Comparison of ENCODE assay signal across 1 cellular context in the genomic region with DNA sequence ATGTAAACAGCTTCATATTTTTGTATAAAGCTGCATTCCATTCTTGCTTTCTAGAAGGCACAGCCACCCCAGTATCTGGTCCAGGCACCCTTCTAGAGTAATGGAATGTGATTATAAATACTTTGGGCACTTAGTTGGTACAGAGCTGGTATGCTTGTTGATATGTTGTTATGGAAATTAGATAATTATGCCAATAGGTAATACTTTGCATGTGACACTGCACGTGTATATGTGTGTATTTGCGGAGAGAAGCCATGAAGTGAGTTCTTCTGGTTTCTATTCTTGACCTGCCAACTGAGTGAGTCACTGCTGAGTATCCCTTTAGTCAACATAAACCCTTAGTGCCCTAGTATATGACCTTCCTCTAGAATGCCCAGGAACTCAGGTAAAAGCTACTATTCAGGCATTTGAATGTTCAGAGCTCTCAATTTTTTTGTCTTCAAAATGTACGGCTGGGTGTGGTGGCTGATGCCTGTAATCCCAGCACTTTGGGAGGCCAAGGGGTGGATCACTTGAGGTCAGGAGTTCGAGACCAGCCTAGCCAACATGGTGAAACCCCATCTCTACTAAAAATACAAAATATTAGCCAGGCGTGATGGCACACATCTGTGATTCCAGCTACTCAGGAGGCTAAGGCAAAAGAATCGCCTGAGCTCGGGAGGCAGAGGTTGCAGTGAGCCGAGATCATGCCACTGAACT.
TF ChIP-seq lines count a peak whose summit lies in the region.

No MANE protein-coding gene starts in this region.

TF ChIP-seq in HepG2, 621 proteins besides CTCF, POLR2A, EP300 and RAD21 (continued from another document and continues in another):
- TF ChIP-seq, protein P1, sequence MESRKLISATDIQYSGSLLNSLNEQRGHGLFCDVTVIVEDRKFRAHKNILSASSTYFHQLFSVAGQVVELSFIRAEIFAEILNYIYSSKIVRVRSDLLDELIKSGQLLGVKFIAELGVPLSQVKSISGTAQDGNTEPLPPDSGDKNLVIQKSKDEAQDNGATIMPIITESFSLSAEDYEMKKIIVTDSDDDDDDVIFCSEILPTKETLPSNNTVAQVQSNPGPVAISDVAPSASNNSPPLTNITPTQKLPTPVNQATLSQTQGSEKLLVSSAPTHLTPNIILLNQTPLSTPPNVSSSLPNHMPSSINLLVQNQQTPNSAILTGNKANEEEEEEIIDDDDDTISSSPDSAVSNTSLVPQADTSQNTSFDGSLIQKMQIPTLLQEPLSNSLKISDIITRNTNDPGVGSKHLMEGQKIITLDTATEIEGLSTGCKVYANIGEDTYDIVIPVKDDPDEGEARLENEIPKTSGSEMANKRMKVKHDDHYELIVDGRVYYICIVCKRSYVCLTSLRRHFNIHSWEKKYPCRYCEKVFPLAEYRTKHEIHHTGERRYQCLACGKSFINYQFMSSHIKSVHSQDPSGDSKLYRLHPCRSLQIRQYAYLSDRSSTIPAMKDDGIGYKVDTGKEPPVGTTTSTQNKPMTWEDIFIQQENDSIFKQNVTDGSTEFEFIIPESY (CRISPR knock-in tag; IDR thresholded peaks at IDR 0.05): no peak
- TF ChIP-seq ISX (CRISPR knock-in tag; conservative IDR thresholded peaks at IDR 0.05) (no peak), KLF15 (CRISPR knock-in tag; IDR thresholded peaks at IDR 0.05; ENCODE audit: borderline replicate concordance) (no peak), ZSCAN12 (CRISPR knock-in tag; IDR thresholded peaks at IDR 0.05) (no peak), ARNT2 (CRISPR knock-in tag; IDR thresholded peaks at IDR 0.05; ENCODE audit: low read depth) (no peak), NCOA5 (CRISPR knock-in tag; IDR thresholded peaks at IDR 0.05) (no peak), HNRNPK (IDR thresholded peaks at IDR 0.05; ENCODE audit: low read depth, low read length, poor library complexity, severe bottlenecking) (no peak), PHF20 (CRISPR knock-in tag; IDR thresholded peaks at IDR 0.05) (no peak), ERF (CRISPR knock-in tag; IDR thresholded peaks at IDR 0.05) (peak; percentile 24; the same call in 1 of the 2 replicates), ZNF292 (CRISPR knock-in tag; IDR thresholded peaks at IDR 0.05; ENCODE audit: borderline replicate concordance, low read depth) (no peak), BCL6 (CRISPR knock-in tag; IDR thresholded peaks at IDR 0.05) (peak; percentile 40; the same call in 1 of the 2 replicates), GATA4 (IDR thresholded peaks at IDR 0.05; ENCODE audit: borderline replicate concordance, low read depth) (no peak), POLR2AphosphoS2 (IDR thresholded peaks at IDR 0.05; ENCODE audit: low read depth, low read length) (no peak), HOXA5 (CRISPR knock-in tag; IDR thresholded peaks at IDR 0.05) (no peak), CREM (IDR thresholded peaks at IDR 0.05) (no peak), CREM (CRISPR knock-in tag; IDR thresholded peaks at IDR 0.05) (no peak), ZNF224 (CRISPR knock-in tag; IDR thresholded peaks at IDR 0.05) (no peak), CC2D1A (CRISPR knock-in tag; IDR thresholded peaks at IDR 0.05) (no peak), ATAD3A (CRISPR knock-in tag; IDR thresholded peaks at IDR 0.05) (no peak), HOXA9 (CRISPR knock-in tag; IDR thresholded peaks at IDR 0.05; ENCODE audit: borderline replicate concordance) (no peak), NPAS2 (CRISPR knock-in tag; IDR thresholded peaks at IDR 0.05; ENCODE audit: borderline replicate concordance) (no peak), ZNF746 (CRISPR knock-in tag; IDR thresholded peaks at IDR 0.05) (no peak), ZNF430 (CRISPR knock-in tag; IDR thresholded peaks at IDR 0.05) (no peak), SP2 (CRISPR knock-in tag; IDR thresholded peaks at IDR 0.05) (no peak), FOSL2 (CRISPR knock-in tag; IDR thresholded peaks at IDR 0.05) (peak; percentile 91), EEA1 (CRISPR knock-in tag; IDR thresholded peaks at IDR 0.05; ENCODE audit: borderline replicate concordance) (no peak), CCAR2 (optimal IDR thresholded peaks at IDR 0.05; ENCODE audit: low read depth, low read length) (no peak), ZNF296 (CRISPR knock-in tag; conservative IDR thresholded peaks at IDR 0.05) (no peak), IKZF4 (CRISPR knock-in tag; IDR thresholded peaks at IDR 0.05; ENCODE audit: borderline replicate concordance, low read depth, not compliant biosample characterization) (no peak), NFIB (CRISPR knock-in tag; IDR thresholded peaks at IDR 0.05; ENCODE audit: borderline replicate concordance) (no peak)
- TF ChIP-seq, protein P2, sequence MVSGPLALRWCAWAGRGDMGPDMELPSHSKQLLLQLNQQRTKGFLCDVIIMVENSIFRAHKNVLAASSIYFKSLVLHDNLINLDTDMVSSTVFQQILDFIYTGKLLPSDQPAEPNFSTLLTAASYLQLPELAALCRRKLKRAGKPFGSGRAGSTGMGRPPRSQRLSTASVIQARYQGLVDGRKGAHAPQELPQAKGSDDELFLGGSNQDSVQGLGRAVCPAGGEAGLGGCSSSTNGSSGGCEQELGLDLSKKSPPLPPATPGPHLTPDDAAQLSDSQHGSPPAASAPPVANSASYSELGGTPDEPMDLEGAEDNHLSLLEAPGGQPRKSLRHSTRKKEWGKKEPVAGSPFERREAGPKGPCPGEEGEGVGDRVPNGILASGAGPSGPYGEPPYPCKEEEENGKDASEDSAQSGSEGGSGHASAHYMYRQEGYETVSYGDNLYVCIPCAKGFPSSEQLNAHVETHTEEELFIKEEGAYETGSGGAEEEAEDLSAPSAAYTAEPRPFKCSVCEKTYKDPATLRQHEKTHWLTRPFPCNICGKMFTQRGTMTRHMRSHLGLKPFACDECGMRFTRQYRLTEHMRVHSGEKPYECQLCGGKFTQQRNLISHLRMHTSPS (CRISPR knock-in tag; IDR thresholded peaks at IDR 0.05; ENCODE audit: low read depth): peak; percentile 39; the same call in 1 of the 2 replicates
- TF ChIP-seq, protein P3, sequence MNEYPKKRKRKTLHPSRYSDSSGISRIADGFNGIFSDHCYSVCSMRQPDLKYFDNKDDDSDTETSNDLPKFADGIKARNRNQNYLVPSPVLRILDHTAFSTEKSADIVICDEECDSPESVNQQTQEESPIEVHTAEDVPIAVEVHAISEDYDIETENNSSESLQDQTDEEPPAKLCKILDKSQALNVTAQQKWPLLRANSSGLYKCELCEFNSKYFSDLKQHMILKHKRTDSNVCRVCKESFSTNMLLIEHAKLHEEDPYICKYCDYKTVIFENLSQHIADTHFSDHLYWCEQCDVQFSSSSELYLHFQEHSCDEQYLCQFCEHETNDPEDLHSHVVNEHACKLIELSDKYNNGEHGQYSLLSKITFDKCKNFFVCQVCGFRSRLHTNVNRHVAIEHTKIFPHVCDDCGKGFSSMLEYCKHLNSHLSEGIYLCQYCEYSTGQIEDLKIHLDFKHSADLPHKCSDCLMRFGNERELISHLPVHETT (CRISPR knock-in tag; conservative IDR thresholded peaks at IDR 0.05): no peak
- TF ChIP-seq, protein P4, sequence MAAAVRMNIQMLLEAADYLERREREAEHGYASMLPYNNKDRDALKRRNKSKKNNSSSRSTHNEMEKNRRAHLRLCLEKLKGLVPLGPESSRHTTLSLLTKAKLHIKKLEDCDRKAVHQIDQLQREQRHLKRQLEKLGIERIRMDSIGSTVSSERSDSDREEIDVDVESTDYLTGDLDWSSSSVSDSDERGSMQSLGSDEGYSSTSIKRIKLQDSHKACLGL (CRISPR knock-in tag; IDR thresholded peaks at IDR 0.05): no peak
- TF ChIP-seq, protein P5, sequence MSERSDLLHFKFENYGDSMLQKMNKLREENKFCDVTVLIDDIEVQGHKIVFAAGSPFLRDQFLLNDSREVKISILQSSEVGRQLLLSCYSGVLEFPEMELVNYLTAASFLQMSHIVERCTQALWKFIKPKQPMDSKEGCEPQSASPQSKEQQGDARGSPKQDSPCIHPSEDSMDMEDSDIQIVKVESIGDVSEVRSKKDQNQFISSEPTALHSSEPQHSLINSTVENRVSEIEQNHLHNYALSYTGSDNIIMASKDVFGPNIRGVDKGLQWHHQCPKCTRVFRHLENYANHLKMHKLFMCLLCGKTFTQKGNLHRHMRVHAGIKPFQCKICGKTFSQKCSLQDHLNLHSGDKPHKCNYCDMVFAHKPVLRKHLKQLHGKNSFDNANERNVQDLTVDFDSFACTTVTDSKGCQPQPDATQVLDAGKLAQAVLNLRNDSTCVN (CRISPR knock-in tag; IDR thresholded peaks at IDR 0.05; ENCODE audit: borderline replicate concordance): peak; percentile 20; the same call in 1 of the 2 replicates
- TF ChIP-seq, protein P6, sequence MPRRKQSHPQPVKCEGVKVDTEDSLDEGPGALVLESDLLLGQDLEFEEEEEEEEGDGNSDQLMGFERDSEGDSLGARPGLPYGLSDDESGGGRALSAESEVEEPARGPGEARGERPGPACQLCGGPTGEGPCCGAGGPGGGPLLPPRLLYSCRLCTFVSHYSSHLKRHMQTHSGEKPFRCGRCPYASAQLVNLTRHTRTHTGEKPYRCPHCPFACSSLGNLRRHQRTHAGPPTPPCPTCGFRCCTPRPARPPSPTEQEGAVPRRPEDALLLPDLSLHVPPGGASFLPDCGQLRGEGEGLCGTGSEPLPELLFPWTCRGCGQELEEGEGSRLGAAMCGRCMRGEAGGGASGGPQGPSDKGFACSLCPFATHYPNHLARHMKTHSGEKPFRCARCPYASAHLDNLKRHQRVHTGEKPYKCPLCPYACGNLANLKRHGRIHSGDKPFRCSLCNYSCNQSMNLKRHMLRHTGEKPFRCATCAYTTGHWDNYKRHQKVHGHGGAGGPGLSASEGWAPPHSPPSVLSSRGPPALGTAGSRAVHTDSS (CRISPR knock-in tag; conservative IDR thresholded peaks at IDR 0.05): no peak
- TF ChIP-seq, protein P7, sequence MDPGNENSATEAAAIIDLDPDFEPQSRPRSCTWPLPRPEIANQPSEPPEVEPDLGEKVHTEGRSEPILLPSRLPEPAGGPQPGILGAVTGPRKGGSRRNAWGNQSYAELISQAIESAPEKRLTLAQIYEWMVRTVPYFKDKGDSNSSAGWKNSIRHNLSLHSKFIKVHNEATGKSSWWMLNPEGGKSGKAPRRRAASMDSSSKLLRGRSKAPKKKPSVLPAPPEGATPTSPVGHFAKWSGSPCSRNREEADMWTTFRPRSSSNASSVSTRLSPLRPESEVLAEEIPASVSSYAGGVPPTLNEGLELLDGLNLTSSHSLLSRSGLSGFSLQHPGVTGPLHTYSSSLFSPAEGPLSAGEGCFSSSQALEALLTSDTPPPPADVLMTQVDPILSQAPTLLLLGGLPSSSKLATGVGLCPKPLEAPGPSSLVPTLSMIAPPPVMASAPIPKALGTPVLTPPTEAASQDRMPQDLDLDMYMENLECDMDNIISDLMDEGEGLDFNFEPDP (CRISPR knock-in tag; conservative IDR thresholded peaks at IDR 0.05): no peak
- TF ChIP-seq, protein P8, sequence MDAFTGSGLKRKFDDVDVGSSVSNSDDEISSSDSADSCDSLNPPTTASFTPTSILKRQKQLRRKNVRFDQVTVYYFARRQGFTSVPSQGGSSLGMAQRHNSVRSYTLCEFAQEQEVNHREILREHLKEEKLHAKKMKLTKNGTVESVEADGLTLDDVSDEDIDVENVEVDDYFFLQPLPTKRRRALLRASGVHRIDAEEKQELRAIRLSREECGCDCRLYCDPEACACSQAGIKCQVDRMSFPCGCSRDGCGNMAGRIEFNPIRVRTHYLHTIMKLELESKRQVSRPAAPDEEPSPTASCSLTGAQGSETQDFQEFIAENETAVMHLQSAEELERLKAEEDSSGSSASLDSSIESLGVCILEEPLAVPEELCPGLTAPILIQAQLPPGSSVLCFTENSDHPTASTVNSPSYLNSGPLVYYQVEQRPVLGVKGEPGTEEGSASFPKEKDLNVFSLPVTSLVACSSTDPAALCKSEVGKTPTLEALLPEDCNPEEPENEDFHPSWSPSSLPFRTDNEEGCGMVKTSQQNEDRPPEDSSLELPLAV (CRISPR knock-in tag; conservative IDR thresholded peaks at IDR 0.05; ENCODE audit: low read depth): no peak
- TF ChIP-seq, protein P9, sequence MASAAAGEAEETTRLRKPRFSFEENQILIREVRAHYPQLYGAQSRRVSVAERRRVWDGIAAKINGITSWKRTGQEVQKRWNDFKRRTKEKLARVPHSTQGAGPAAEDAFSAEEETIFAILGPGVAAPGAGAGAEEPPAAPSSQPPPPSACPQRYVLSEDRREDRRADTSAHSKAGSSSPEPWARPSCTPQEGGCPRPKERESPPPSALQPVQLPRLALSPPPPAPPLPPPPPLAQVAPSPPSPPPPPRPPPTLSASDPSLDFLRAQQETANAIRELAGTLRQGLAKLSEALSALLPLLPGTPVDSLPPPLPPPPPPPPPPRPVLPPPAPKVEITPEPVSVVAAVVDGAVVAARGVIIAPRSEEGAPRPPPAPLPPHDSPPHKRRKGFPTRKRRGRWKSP (CRISPR knock-in tag; IDR thresholded peaks at IDR 0.05): no peak
- TF ChIP-seq, protein P10, sequence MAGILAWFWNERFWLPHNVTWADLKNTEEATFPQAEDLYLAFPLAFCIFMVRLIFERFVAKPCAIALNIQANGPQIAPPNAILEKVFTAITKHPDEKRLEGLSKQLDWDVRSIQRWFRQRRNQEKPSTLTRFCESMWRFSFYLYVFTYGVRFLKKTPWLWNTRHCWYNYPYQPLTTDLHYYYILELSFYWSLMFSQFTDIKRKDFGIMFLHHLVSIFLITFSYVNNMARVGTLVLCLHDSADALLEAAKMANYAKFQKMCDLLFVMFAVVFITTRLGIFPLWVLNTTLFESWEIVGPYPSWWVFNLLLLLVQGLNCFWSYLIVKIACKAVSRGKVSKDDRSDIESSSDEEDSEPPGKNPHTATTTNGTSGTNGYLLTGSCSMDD (CRISPR knock-in tag; IDR thresholded peaks at IDR 0.05): no peak
- TF ChIP-seq, protein P11, sequence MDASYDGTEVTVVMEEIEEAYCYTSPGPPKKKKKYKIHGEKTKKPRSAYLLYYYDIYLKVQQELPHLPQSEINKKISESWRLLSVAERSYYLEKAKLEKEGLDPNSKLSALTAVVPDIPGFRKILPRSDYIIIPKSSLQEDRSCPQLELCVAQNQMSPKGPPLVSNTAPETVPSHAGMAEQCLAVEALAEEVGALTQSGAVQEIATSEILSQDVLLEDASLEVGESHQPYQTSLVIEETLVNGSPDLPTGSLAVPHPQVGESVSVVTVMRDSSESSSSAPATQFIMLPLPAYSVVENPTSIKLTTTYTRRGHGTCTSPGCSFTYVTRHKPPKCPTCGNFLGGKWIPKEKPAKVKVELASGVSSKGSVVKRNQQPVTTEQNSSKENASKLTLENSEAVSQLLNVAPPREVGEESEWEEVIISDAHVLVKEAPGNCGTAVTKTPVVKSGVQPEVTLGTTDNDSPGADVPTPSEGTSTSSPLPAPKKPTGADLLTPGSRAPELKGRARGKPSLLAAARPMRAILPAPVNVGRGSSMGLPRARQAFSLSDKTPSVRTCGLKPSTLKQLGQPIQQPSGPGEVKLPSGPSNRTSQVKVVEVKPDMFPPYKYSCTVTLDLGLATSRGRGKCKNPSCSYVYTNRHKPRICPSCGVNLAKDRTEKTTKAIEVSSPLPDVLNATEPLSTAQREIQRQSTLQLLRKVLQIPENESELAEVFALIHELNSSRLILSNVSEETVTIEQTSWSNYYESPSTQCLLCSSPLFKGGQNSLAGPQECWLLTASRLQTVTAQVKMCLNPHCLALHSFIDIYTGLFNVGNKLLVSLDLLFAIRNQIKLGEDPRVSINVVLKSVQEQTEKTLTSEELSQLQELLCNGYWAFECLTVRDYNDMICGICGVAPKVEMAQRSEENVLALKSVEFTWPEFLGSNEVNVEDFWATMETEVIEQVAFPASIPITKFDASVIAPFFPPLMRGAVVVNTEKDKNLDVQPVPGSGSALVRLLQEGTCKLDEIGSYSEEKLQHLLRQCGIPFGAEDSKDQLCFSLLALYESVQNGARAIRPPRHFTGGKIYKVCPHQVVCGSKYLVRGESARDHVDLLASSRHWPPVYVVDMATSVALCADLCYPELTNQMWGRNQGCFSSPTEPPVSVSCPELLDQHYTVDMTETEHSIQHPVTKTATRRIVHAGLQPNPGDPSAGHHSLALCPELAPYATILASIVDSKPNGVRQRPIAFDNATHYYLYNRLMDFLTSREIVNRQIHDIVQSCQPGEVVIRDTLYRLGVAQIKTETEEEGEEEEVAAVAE (CRISPR knock-in tag; IDR thresholded peaks at IDR 0.05; ENCODE audit: borderline replicate concordance): no peak
- TF ChIP-seq, protein P12, sequence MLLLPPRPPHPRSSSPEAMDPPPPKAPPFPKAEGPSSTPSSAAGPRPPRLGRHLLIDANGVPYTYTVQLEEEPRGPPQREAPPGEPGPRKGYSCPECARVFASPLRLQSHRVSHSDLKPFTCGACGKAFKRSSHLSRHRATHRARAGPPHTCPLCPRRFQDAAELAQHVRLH (CRISPR knock-in tag; IDR thresholded peaks at IDR 0.05; ENCODE audit: borderline replicate concordance, low read depth): no peak
